ENCODE assay signal across 1 cellular context in the genomic region with DNA sequence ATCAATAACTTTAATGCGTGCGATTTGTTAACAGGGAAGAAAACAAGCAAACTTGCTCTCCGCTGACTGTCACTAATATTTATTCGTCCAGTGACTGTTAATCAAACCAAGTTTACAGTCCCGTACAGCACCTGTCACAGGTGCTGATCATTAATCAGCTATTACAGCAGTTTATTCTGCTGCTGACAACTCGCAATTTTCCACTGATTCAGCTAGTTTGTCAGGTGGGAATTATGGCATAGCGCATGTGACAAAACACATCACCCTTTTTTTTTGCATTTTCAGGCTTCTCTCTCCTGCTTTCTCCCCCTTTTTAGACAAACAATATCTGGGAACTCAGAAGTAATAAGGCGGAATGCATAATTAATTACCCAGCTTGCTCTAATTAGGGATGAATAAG.
A peak's percentile ranks its signal among the peaks of the same experiment; 100 is the strongest.
TF ChIP-seq lines count a peak whose summit lies in the region.

No MANE protein-coding gene starts in this region.

TF ChIP-seq in neural cell, 6 proteins besides CTCF, POLR2A, EP300 and RAD21 (continued from another document):
- TF ChIP-seq, protein P1, sequence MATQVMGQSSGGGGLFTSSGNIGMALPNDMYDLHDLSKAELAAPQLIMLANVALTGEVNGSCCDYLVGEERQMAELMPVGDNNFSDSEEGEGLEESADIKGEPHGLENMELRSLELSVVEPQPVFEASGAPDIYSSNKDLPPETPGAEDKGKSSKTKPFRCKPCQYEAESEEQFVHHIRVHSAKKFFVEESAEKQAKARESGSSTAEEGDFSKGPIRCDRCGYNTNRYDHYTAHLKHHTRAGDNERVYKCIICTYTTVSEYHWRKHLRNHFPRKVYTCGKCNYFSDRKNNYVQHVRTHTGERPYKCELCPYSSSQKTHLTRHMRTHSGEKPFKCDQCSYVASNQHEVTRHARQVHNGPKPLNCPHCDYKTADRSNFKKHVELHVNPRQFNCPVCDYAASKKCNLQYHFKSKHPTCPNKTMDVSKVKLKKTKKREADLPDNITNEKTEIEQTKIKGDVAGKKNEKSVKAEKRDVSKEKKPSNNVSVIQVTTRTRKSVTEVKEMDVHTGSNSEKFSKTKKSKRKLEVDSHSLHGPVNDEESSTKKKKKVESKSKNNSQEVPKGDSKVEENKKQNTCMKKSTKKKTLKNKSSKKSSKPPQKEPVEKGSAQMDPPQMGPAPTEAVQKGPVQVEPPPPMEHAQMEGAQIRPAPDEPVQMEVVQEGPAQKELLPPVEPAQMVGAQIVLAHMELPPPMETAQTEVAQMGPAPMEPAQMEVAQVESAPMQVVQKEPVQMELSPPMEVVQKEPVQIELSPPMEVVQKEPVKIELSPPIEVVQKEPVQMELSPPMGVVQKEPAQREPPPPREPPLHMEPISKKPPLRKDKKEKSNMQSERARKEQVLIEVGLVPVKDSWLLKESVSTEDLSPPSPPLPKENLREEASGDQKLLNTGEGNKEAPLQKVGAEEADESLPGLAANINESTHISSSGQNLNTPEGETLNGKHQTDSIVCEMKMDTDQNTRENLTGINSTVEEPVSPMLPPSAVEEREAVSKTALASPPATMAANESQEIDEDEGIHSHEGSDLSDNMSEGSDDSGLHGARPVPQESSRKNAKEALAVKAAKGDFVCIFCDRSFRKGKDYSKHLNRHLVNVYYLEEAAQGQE (IDR thresholded peaks at IDR 0.05; ENCODE audit: borderline replicate concordance) = peak; percentile 38
- TF ChIP-seq SMC3 (conservative IDR thresholded peaks at IDR 0.05; ENCODE audit: poor library complexity) (no peak), EZH2 (IDR thresholded peaks at IDR 0.05; ENCODE audit: borderline replicate concordance, insufficient read depth, low read length, poor library complexity, severe bottlenecking) (no peak)
